Comparison of ENCODE assay signal across 16 cellular contexts in genomic region chr6:45532626-45533258, GRCh38.
DNase-seq lines count a peak whose midpoint lies in the region; ATAC-seq and TF ChIP-seq lines count a peak whose summit lies in the region.
"Had no signal": no experiment of that assay in that cellular context is flagged by ENCODE, and none has a peak within 500 bp of the region (broad histone marks: within the 10 kb centered on the region; RNA-seq: fewer than 3 reads in every experiment).

No MANE protein-coding gene starts in this region.

- H3K9me3 ChIP-seq in SJSA1 (replicated peaks) (no peaks in the 10 kb centered on the region), PC-9 (ENCODE audit: insufficient read depth, low read depth) (no peaks in the 10 kb centered on the region)
- H3K9me3 ChIP-seq: spleen had no signal

- intact Hi-C loops in PC-9 (cut with micrococcal nuclease; ENCODE audit: unreplicated experiment) = no loop called here

- H3K27me3 Mint-ChIP-seq in effector memory CD8-positive, alpha-beta T cell = peaks cover 0 to 5% of the 10 kb centered on the region in 2 donors
- H3K27me3 Mint-ChIP-seq: CD4-positive, CD25-positive, alpha-beta regulatory T cell had no signal

- peaks cover 20% of the 10 kb centered on the region for H3K36me3 ChIP-seq in SJSA1
- no peaks in the 10 kb centered on the region for H3K36me3 ChIP-seq in PC-9 (ENCODE audit: low read depth)
- H3K36me3 ChIP-seq: spleen had no signal

- H3K27me3 ChIP-seq in SJSA1 (replicated peaks) (no peaks in the 10 kb centered on the region), PC-9 (ENCODE audit: insufficient read depth, low read depth) (no peaks in the 10 kb centered on the region)
- H3K27me3 ChIP-seq: spleen had no signal

- ATAC-seq in effector memory CD8-positive, alpha-beta T cell (replicated peaks) = no peak
- ATAC-seq: HCT116 had no signal

- peaks cover 0 to 13% of the 10 kb centered on the region in 2 donors for H3K4me1 Mint-ChIP-seq in effector memory CD8-positive, alpha-beta T cell (ENCODE audit: low read depth in 2 of 2)
- H3K4me1 Mint-ChIP-seq: memory B cell had no signal

- TF ChIP-seq CTCF in AG09309 (IDR thresholded peaks at IDR 0.05; ENCODE audit: control insufficient read depth, insufficient read depth, low read depth, low read length, missing control alignments) (no peak), fibroblast of pulmonary artery (IDR thresholded peaks at IDR 0.05; ENCODE audit: low read length, missing control alignments) (no peak), PC-9 (conservative IDR thresholded peaks at IDR 0.05) (no peak)

- no peaks in the 10 kb centered on the region for H4K20me1 ChIP-seq in PC-9 (ENCODE audit: insufficient read depth)

- H3K27ac Mint-ChIP-seq in effector memory CD8-positive, alpha-beta T cell = peak overlapping the region in 1 of 2 donors; percentile 38
- H3K27ac Mint-ChIP-seq: memory B cell had no signal

- no peak overlapping the region for H3K4me3 Mint-ChIP-seq in effector memory CD8-positive, alpha-beta T cell
- H3K4me3 Mint-ChIP-seq: CD4-positive, CD25-positive, alpha-beta regulatory T cell; memory B cell had no signal

- peak overlapping the region; percentile 62 for H3K27ac ChIP-seq in SJSA1
- no peak overlapping the region for H3K27ac ChIP-seq in PC-9
- no peak overlapping the region for H3K27ac ChIP-seq in substantia nigra (ENCODE audit: low read depth, low read length, poor library complexity, severe bottlenecking)
- H3K27ac ChIP-seq: spleen had no signal

- no TSS peak for BruUV-seq in PC-9 (replicated peaks; lab: Mats Ljungman, UMichigan)

- peak overlapping the region; percentile 8 for H3K4me3 ChIP-seq in AG09309 (ENCODE audit: control insufficient read depth, low read depth, low read length)
- H3K4me3 ChIP-seq in SJSA1 = peak overlapping the region; percentile 20
- H3K4me3 ChIP-seq in fibroblast of pulmonary artery (replicated peaks; ENCODE audit: low read depth, low read length) = peak overlapping the region; percentile 44
- H3K4me3 ChIP-seq in PC-9 = no peak overlapping the region

- no peak overlapping the region for H2AFZ ChIP-seq in PC-9

- DNase-seq in AG09309 (ENCODE audit: low read depth) (no peak), SJSA1 (ENCODE audit: low read depth in 1 of 2, low spot score in 2 of 2) (no peak), fibroblast of pulmonary artery (ENCODE audit: low read depth) (peak; percentile 48), pons (ENCODE audit: low spot score) (peak; percentile 19), PC-9 (no peak), substantia nigra (lab: John Stamatoyannopoulos, UW) (no peak), HuH-7.5 (ENCODE audit: low spot score) (no peak)
- no peak for DNase-seq in effector memory CD8-positive, alpha-beta T cell
- DNase-seq: activated CD8-positive, alpha-beta memory T cell treated with anti-CD3 and anti-CD28 coated beads for 24 hours; CD4-positive, CD25-positive, alpha-beta regulatory T cell; erythroblast; NCI-H510A treated with DMSO at 0.1 percent for 48 hours; spleen; stimulated activated CD8-positive, alpha-beta memory T cell treated with anti-CD3 and anti-CD28 coated beads, Interleukin-4, amount 100 ng/mL, for 48 hours had no signal

- H3K4me1 ChIP-seq in SJSA1 (replicated peaks) (peaks cover 24% of the 10 kb centered on the region), PC-9 (replicated peaks; ENCODE audit: insufficient read depth) (no peaks in the 10 kb centered on the region)
- H3K4me1 ChIP-seq: spleen had no signal

- peaks cover 35% of the 10 kb centered on the region for H3K36me3 Mint-ChIP-seq in effector memory CD8-positive, alpha-beta T cell (ENCODE audit: insufficient read depth)
- H3K36me3 Mint-ChIP-seq: memory B cell had no signal

- H3K79me2 ChIP-seq in PC-9 (ENCODE audit: low read depth) = no peaks in the 10 kb centered on the region

- POLR2A ChIA-PET in PC-9 (lab: Charles Lee; ENCODE audit: unreplicated experiment) = no interaction called here

- 0 out of 2 replicates have a peak, but pooled peaks cover 3% of the 10 kb centered on the region for H3F3A ChIP-seq in PC-9 (ENCODE audit: insufficient read depth, low read depth)

- no peaks in the 10 kb centered on the region for H3K9me2 ChIP-seq in PC-9 (ENCODE audit: insufficient read depth)

- no peaks in the 10 kb centered on the region for H3K9me3 Mint-ChIP-seq in effector memory CD8-positive, alpha-beta T cell
- H3K9me3 Mint-ChIP-seq: memory B cell had no signal

- CTCF ChIA-PET in PC-9 (lab: Charles Lee) = no interaction called here

- H3K4me2 ChIP-seq in PC-9 = no peak overlapping the region

Comparison
In these comparisons a context has a peak if more than half of its experiments do, and no peak if none do; other contexts are left out.
1. DNase-seq: peak in fibroblast of pulmonary artery (single experiment) and pons (single experiment); none in AG09309 (single experiment), SJSA1 (0 of 2), effector memory CD8-positive, alpha-beta T cell (0 of 3), PC-9 (0 of 2), substantia nigra (0 of 49) and HuH-7.5 (single experiment).